Comparison of ENCODE assay signal across 1 cellular context in genomic region chr5:74625742-74626241, GRCh38.
TF ChIP-seq lines count a peak whose summit lies in the region.

No MANE protein-coding gene starts in this region.

TF ChIP-seq in endothelial cell of umbilical vein, 7 proteins besides CTCF, POLR2A, EP300 and RAD21 (continued from another document):
- TF ChIP-seq, protein P1, sequence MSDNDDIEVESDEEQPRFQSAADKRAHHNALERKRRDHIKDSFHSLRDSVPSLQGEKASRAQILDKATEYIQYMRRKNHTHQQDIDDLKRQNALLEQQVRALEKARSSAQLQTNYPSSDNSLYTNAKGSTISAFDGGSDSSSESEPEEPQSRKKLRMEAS (IDR thresholded peaks at IDR 0.05; ENCODE audit: insufficient read depth, insufficient read length): no peak
- TF ChIP-seq MYC (IDR thresholded peaks at IDR 0.05; ENCODE audit: low read depth, low read length): no peak
TF ChIP-seq in endothelial cell of umbilical vein: peak in this region for 0.
